Comparison of ENCODE assay signal across 8 cellular contexts in genomic region chr1:150186789-150187559, GRCh38. TPM values are rescaled to one million over a fixed set of nuclear protein-coding genes. Genes with fewer than 3 reads are reported as not detected.
DNase-seq lines count a peak whose midpoint lies in the region; ATAC-seq and TF ChIP-seq lines count a peak whose summit lies in the region.

No MANE protein-coding gene starts in this region.

- ATAC-seq in DND-41 (ENCODE audit: insufficient read depth, low read depth): peak; percentile 90
- ATAC-seq in thoracic aorta (ENCODE audit: insufficient number of reproducible peaks, low FRiP score, low read depth): peak; percentile 63
- no peak for ATAC-seq in GM21526 (IDR thresholded peaks at IDR 0.05; ENCODE audit: low FRiP score, unreplicated experiment)
- no peak for ATAC-seq in GM21515 (IDR thresholded peaks at IDR 0.05; ENCODE audit: unreplicated experiment)

- H3K9me3 ChIP-seq in DND-41 (ENCODE audit: insufficient read depth, low read length, severe bottlenecking) (no peaks in the 10 kb centered on the region), breast epithelium (no peaks in the 10 kb centered on the region), thoracic aorta (no peaks in the 10 kb centered on the region)

- H3K36me3 ChIP-seq in DND-41 (ENCODE audit: insufficient read depth, low read length) (no peaks in the 10 kb centered on the region), breast epithelium (no peaks in the 10 kb centered on the region), thoracic aorta (no peaks in the 10 kb centered on the region)

- H3K4me1 ChIP-seq in DND-41 (ENCODE audit: insufficient read depth, low read length): peaks cover 12% of the 10 kb centered on the region; the same call in 1 of the 2 replicates
- H3K4me1 ChIP-seq in breast epithelium: no peaks in the 10 kb centered on the region
- H3K4me1 ChIP-seq in thoracic aorta (ENCODE audit: control insufficient read depth in 1 of 2, low read depth in 2 of 2): peaks cover 9 to 36% of the 10 kb centered on the region in 2 donors

- TF ChIP-seq CTCF in DND-41 (IDR thresholded peaks at IDR 0.05; ENCODE audit: borderline replicate concordance, extremely low read depth, low read length, poor library complexity, severe bottlenecking): peak; percentile 44
- peak; percentile 48 for TF ChIP-seq CTCF in RWPE1 (conservative IDR thresholded peaks at IDR 0.05; ENCODE audit: low read depth)
- peak in 2 of 3 donors; percentile 40 to 50 for TF ChIP-seq CTCF in breast epithelium (IDR thresholded peaks at IDR 0.05)
- TF ChIP-seq CTCF in thoracic aorta (IDR thresholded peaks at IDR 0.05): peak; percentile 55

- no peak overlapping the region for H3K9ac ChIP-seq in DND-41 (ENCODE audit: low read depth, low read length)

- H3K27ac ChIP-seq in DND-41 (ENCODE audit: low read length) (no peak overlapping the region), RWPE1 (no peak overlapping the region), breast epithelium (no peak overlapping the region), thoracic aorta (peak overlapping the region; percentile 77 to 87)

- H3K4me2 ChIP-seq in DND-41 (ENCODE audit: insufficient read depth, low read length): peak overlapping the region; percentile 25

- CTCF ChIA-PET in RWPE1 (lab: Yijun Ruan, JAX): interaction anchor here (0.5 to 1.5 kb wide), 26 partner anchors 11 to 809 kb away, joined by 3 to 9 read pairs (median 4); partner anchors contain the start of gene OTUD7B

- POLR2A ChIA-PET in RWPE1 (lab: Yijun Ruan, JAX; ENCODE audit: low non-redundant PET): no interaction called here

- DNase-seq in DND-41: peak; percentile 48
- peak; percentile 54 for DNase-seq in LHCN-M2 (ENCODE audit: low read depth)
- DNase-seq in RWPE1 (ENCODE audit: low spot score): peak; percentile 37
- no peak for DNase-seq in breast epithelium (ENCODE audit: low spot score in 2 of 2)
- peak; percentile 76 for DNase-seq in left kidney (ENCODE audit: low read depth, low spot score)
- no peak for DNase-seq in thoracic aorta (ENCODE audit: low spot score)

- H3K27me3 ChIP-seq in DND-41 (ENCODE audit: insufficient read depth, low read length, poor library complexity) (no peaks in the 10 kb centered on the region), breast epithelium (no peaks in the 10 kb centered on the region), thoracic aorta (replicated peaks; ENCODE audit: insufficient read depth) (no peaks in the 10 kb centered on the region)

- H3K79me2 ChIP-seq in DND-41 (ENCODE audit: insufficient read depth, low read length): no peaks in the 10 kb centered on the region

- intact Hi-C loops in breast epithelium (cut with DNase I; ENCODE audit: low total_unique reads): no loop called here

- H3K4me3 ChIP-seq in DND-41 (ENCODE audit: low read depth in 1 of 2, low read length in 2 of 2): no peak overlapping the region
- H3K4me3 ChIP-seq in breast epithelium: peak overlapping the region in 2 of 3 donors; percentile 3 to 13
- H3K4me3 ChIP-seq in thoracic aorta: peak overlapping the region; percentile 64

- H2AFZ ChIP-seq in DND-41 (ENCODE audit: low read depth, low read length): peak overlapping the region; percentile 62; the same call in 1 of the 2 replicates

- no peaks in the 10 kb centered on the region for H4K20me1 ChIP-seq in DND-41 (ENCODE audit: insufficient read depth, low read length)

- no peak for TF ChIP-seq POLR2A in breast epithelium (IDR thresholded peaks at IDR 0.05)

RNA-seq across cellular contexts. Expression of gene PLEKHO1, which starts 37.3 kb away (rescaled TPM):
- total RNA-seq in LHCN-M2 (2014; rRNA removed) (107 and 111 TPM in 2 replicates), breast epithelium (10 to 100 TPM; 20.8 to 58.0 (median 27.5) TPM), thoracic aorta (100 to 1,000 TPM; 106 to 125 TPM)
- 73.8 TPM for polyA plus RNA-seq in LHCN-M2 (2012)

RNA-seq across cellular contexts. Expression of gene ANP32E, which starts 48.9 kb away (rescaled TPM):
- total RNA-seq in LHCN-M2 (2014; rRNA removed) (47.1 and 56.7 TPM in 2 replicates), breast epithelium (10 to 100 TPM; 16.5 to 21.6 (median 18.6) TPM), thoracic aorta (10 to 100 TPM; 10.7 to 22.2 TPM)
- polyA plus RNA-seq in LHCN-M2 (2012): 41.2 TPM

Comparison
In these comparisons a context has a peak if more than half of its experiments do, and no peak if none do; other contexts are left out.
1. ATAC-seq: peak in DND-41 (single experiment) and thoracic aorta (single experiment); none in GM21526 (single experiment) and GM21515 (single experiment).
2. DNase-seq: peak in DND-41 (single experiment), LHCN-M2 (single experiment), RWPE1 (single experiment) and left kidney (single experiment); none in breast epithelium (0 of 2) and thoracic aorta (single experiment).
3. H3K27ac ChIP-seq: peak in thoracic aorta (2 of 2); none in DND-41 (single experiment), RWPE1 (single experiment) and breast epithelium (0 of 2).
4. H3K4me3 ChIP-seq: peak in breast epithelium (2 of 3) and thoracic aorta (single experiment); none in DND-41 (0 of 2).
5. Peak in every context shown above with its lines, with median percentiles within 50 percentile points of each other: CTCF ChIP-seq.